In the genomic region with DNA sequence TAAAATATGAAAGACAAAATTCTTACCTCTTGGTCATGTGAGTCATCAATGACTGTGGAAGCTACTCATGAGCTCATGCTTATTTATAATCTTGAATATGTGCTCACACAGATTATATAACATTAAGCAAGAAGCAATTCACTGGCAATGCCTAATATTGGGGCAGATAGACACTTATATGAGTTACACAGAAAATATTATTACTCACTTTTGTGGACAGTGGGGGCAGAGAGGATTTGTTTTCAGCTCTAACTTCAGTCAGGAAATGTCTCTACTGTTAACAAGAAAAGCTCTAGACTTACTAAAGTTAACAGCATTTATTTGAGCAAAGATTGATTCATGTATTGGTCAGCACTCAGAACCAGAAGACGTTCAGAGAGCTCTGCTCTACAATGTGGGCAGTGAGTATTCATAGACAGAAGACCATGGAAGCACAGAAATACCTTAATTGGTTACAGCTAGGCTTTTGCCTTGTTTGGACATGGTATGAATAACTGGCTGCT, we compare ENCODE assay signal across 18 cellular contexts.
DNase-seq lines count a peak whose midpoint lies in the region; ATAC-seq and TF ChIP-seq lines count a peak whose summit lies in the region.
"Had no signal": no experiment of that assay in that cellular context is flagged by ENCODE, and none has a peak within 500 bp of the region (broad histone marks: within the 10 kb centered on the region; RNA-seq: fewer than 3 reads in every experiment).

No MANE protein-coding gene starts in this region.

- H3K79me2 ChIP-seq in osteoblast (ENCODE audit: insufficient read depth, low read length): no peaks in the 10 kb centered on the region

- no peak for TF ChIP-seq CTCF in astrocyte of the spinal cord (IDR thresholded peaks at IDR 0.05; ENCODE audit: low read depth, low read length)
- TF ChIP-seq CTCF in osteoblast (IDR thresholded peaks at IDR 0.05; ENCODE audit: extremely low read depth, low read depth, low read length): no peak
- TF ChIP-seq CTCF in ovary (IDR thresholded peaks at IDR 0.05): no peak

- H3K27me3 ChIP-seq in osteoblast (ENCODE audit: insufficient read depth, low read length) (no peaks in the 10 kb centered on the region), ovary (no peaks in the 10 kb centered on the region)
- H3K27me3 ChIP-seq: SJCRH30, upper lobe of left lung had no signal

- peaks cover 9% of the 10 kb centered on the region for H3K4me1 ChIP-seq in osteoblast (ENCODE audit: insufficient read depth, low read length)
- H3K4me1 ChIP-seq in ovary (ENCODE audit: insufficient read depth): no peaks in the 10 kb centered on the region
- H3K4me1 ChIP-seq: SJCRH30, upper lobe of left lung had no signal

- H3K36me3 ChIP-seq in osteoblast (ENCODE audit: insufficient read depth, low read length) (no peaks in the 10 kb centered on the region), ovary (no peaks in the 10 kb centered on the region)
- H3K36me3 ChIP-seq: SJCRH30, upper lobe of left lung had no signal

- H2AFZ ChIP-seq in osteoblast (ENCODE audit: low read length): no peak overlapping the region

- H3K9me3 Mint-ChIP-seq in T-helper 2 cell treated with Interferon-gamma antibody and Interleukin-4, amounts not matched to agents 5 μg/mL and 100 μg/mL, for 36 hours: peaks cover 45% of the 10 kb centered on the region
- H3K9me3 Mint-ChIP-seq: CD8-positive, alpha-beta memory T cell had no signal

- DNase-seq in T-helper 2 cell treated with Interferon-gamma antibody and Interleukin-4, amounts not matched to agents 5 μg/mL and 100 μg/mL, for 36 hours (ENCODE audit: low spot score): no peak
- no peak for DNase-seq in T-helper 2 cell
- DNase-seq in HT1080 (ENCODE audit: low read depth): peak; percentile 37
- DNase-seq in astrocyte of the spinal cord (ENCODE audit: low read depth, low spot score): peak; percentile 55
- DNase-seq in osteoblast (ENCODE audit: insufficient read length, low spot score, missing footprints): peak; percentile 27
- no peak for DNase-seq in ovary
- DNase-seq in GM19238 (ENCODE audit: insufficient read length, low spot score): no peak
- DNase-seq in Right ventricle myocardium inferior (ENCODE audit: missing footprints): no peak
- DNase-seq: 8988T; amniotic stem cell; CD8-positive, alpha-beta memory T cell; left colon; NCI-H187 treated with DMSO at 0.1 percent for 48 hours; NCI-H510A; SJCRH30; stimulated activated naive CD4-positive, alpha-beta T cell; T1000; upper lobe of left lung had no signal

- H3K27ac ChIP-seq in osteoblast (ENCODE audit: low read depth, low read length): peak overlapping the region; percentile 54
- H3K27ac ChIP-seq in ovary: no peak overlapping the region
- H3K27ac ChIP-seq: SJCRH30, upper lobe of left lung had no signal

- no peak for TF ChIP-seq POLR2A in ovary (IDR thresholded peaks at IDR 0.05)

- no peak for ATAC-seq in Right ventricle myocardium inferior
- ATAC-seq: left colon had no signal

- WGBS in ovary, 3 donors: 50 to 71% (median 56%) methylated on average over 1 of the region's 1 CpG

- in situ Hi-C loops in astrocyte of the spinal cord (cut with HindIII; ENCODE audit: low sequenced_read_pairs): no loop called here

- H3K4me3 Mint-ChIP-seq in T-helper 2 cell treated with Interferon-gamma antibody and Interleukin-4, amounts not matched to agents 5 μg/mL and 100 μg/mL, for 36 hours: peak overlapping the region; percentile 63
- H3K4me3 Mint-ChIP-seq: CD8-positive, alpha-beta memory T cell had no signal

- H3K27ac Mint-ChIP-seq in T-helper 2 cell treated with Interferon-gamma antibody and Interleukin-4, amounts not matched to agents 5 μg/mL and 100 μg/mL, for 36 hours: peak overlapping the region; percentile 58

- H3K4me3 ChIP-seq in astrocyte of the spinal cord (ENCODE audit: low read depth, low read length): no peak overlapping the region
- H3K4me3 ChIP-seq in osteoblast (ENCODE audit: insufficient read depth, low read length): no peak overlapping the region
- H3K4me3 ChIP-seq in ovary: no peak overlapping the region
- H3K4me3 ChIP-seq: SJCRH30, upper lobe of left lung had no signal

- TF ChIP-seq EP300 in ovary (IDR thresholded peaks at IDR 0.05): no peak

- H3K36me3 Mint-ChIP-seq in T-helper 2 cell treated with Interferon-gamma antibody and Interleukin-4, amounts not matched to agents 5 μg/mL and 100 μg/mL, for 36 hours (ENCODE audit: low read depth): peaks cover 69% of the 10 kb centered on the region
- H3K36me3 Mint-ChIP-seq: CD8-positive, alpha-beta memory T cell had no signal

- no peaks in the 10 kb centered on the region for H3K27me3 Mint-ChIP-seq in T-helper 2 cell treated with Interferon-gamma antibody and Interleukin-4, amounts not matched to agents 5 μg/mL and 100 μg/mL, for 36 hours (ENCODE audit: low read depth)
- H3K27me3 Mint-ChIP-seq: CD8-positive, alpha-beta memory T cell had no signal

- intact Hi-C loops in ovary (cut with DNase I) (no loop called here), Right ventricle myocardium inferior (cut with DNase I) (no loop called here)

- peak overlapping the region; percentile 22 for H3K4me2 ChIP-seq in osteoblast (ENCODE audit: insufficient read depth, low read length)

- H3K4me1 Mint-ChIP-seq in T-helper 2 cell treated with Interferon-gamma antibody and Interleukin-4, amounts not matched to agents 5 μg/mL and 100 μg/mL, for 36 hours (ENCODE audit: low read depth): peaks cover 65% of the 10 kb centered on the region

- no peaks in the 10 kb centered on the region for H4K20me1 ChIP-seq in osteoblast (ENCODE audit: insufficient read depth, low read length)

- H3K9me3 ChIP-seq in osteoblast (ENCODE audit: low read depth, low read length) (no peaks in the 10 kb centered on the region), ovary (no peaks in the 10 kb centered on the region)
- H3K9me3 ChIP-seq: SJCRH30, upper lobe of left lung had no signal

Comparison
In these comparisons a context has a peak if more than half of its experiments do, and no peak if none do; other contexts are left out.
1. DNase-seq: peak in HT1080 (single experiment), astrocyte of the spinal cord (single experiment) and osteoblast (single experiment); none in T-helper 2 cell treated with Interferon-gamma antibody and Interleukin-4, amounts not matched to agents 5 μg/mL and 100 μg/mL, for 36 hours (single experiment), T-helper 2 cell (0 of 5), ovary (0 of 5), GM19238 (single experiment) and Right ventricle myocardium inferior (single experiment).